In genomic region chr1:244092293-244093264, GRCh38 we compare ENCODE assay signal across 1 cellular context.
TF ChIP-seq lines count a peak whose summit lies in the region.

No MANE protein-coding gene starts in this region.

TF ChIP-seq in SK-N-SH, 30 proteins besides CTCF, POLR2A, EP300 and RAD21 (continued from another document):
- TF ChIP-seq FOXJ3 (CRISPR knock-in tag; IDR thresholded peaks at IDR 0.05) = no peak
